Comparison of ENCODE assay signal across 10 cellular contexts in the genomic region with DNA sequence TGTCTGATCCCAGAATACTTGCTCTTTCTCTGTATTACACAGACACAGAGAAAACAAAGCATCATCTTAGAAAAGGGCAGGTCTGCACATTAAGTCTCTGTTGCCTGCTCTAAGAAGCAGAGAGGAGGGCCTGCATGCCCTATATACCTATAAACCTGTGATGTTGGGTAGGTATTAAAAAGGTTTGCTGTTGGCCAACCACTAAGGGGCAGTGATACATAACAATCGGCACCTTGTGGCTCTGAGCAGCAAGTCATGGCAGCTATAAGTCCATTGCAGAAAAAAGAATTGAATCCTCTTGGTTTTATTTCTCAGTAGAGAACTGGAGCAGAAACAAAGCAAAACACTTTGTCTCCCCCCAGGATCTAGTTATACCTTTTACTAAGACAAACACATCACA.
DNase-seq lines count a peak whose midpoint lies in the region; ATAC-seq and TF ChIP-seq lines count a peak whose summit lies in the region.
"Had no signal": no experiment of that assay in that cellular context is flagged by ENCODE, and none has a peak within 500 bp of the region (broad histone marks: within the 10 kb centered on the region; RNA-seq: fewer than 3 reads in every experiment).

No MANE protein-coding gene starts in this region.

- no peak overlapping the region for H4K91ac ChIP-seq in neuronal stem cell (ENCODE audit: low read depth, low read length, poor library complexity)

- WGBS in neuronal stem cell (ENCODE audit: extremely low coverage in 2 of 2, insufficient read length in 2 of 2, insufficient replicate concordance in 1 of 2), 2 donors: no CpG with 5 or more reads among the region's 1 CpG

- H3K14ac ChIP-seq in neuronal stem cell (ENCODE audit: low read length): no peak overlapping the region

- no peak overlapping the region for H3K27ac Mint-ChIP-seq in GM23338
- H3K27ac Mint-ChIP-seq: activated CD4-positive, alpha-beta memory T cell treated with anti-CD3 and anti-CD28 coated beads for 36 hours had no signal

- H3K9me3 ChIP-seq in neuronal stem cell (replicated peaks in 1 of 2; ENCODE audit: control insufficient read depth in 2 of 2, insufficient read depth in 1 of 2, low read depth in 1 of 2, low read length in 2 of 2): no peaks in the 10 kb centered on the region

- H4K20me1 ChIP-seq in GM23338 (replicated peaks; ENCODE audit: insufficient read depth): no peaks in the 10 kb centered on the region

- no peak overlapping the region for H3K18ac ChIP-seq in neuronal stem cell (ENCODE audit: low read length)

- peaks cover 22% of the 10 kb centered on the region for H3K4me1 Mint-ChIP-seq in GM23338

- no peaks in the 10 kb centered on the region for H3F3A ChIP-seq in GM23338 (replicated peaks; ENCODE audit: low read depth)

- no peak overlapping the region for H2BK120ac ChIP-seq in neuronal stem cell (ENCODE audit: low read depth, low read length)

- no peak overlapping the region for H2AK5ac ChIP-seq in neuronal stem cell (ENCODE audit: low read depth, low read length)

- no peak overlapping the region for H3K4me2 ChIP-seq in GM23338
- H3K4me2 ChIP-seq in neuronal stem cell (ENCODE audit: insufficient read depth, low read length, poor library complexity, severe bottlenecking): no peak overlapping the region

- no peak overlapping the region for H2BK12ac ChIP-seq in neuronal stem cell (ENCODE audit: low read length)

- H3K9me2 ChIP-seq in GM23338 (ENCODE audit: insufficient read depth): no peaks in the 10 kb centered on the region

- no peak overlapping the region for H3K4ac ChIP-seq in neuronal stem cell (ENCODE audit: low read length)

- H3K4me1 ChIP-seq in GM23338 (ENCODE audit: insufficient read depth) (peaks cover 40% of the 10 kb centered on the region), neuronal stem cell (ENCODE audit: control insufficient read depth in 2 of 2, insufficient read depth in 1 of 2, low read depth in 1 of 2, low read length in 2 of 2) (peaks cover 3 to 5% of the 10 kb centered on the region in 2 donors)

- no peaks in the 10 kb centered on the region for H3K79me1 ChIP-seq in neuronal stem cell (ENCODE audit: low read depth, low read length)

- no peaks in the 10 kb centered on the region for H3K79me2 ChIP-seq in GM23338 (replicated peaks; ENCODE audit: insufficient read depth)

- H2AFZ ChIP-seq in GM23338 (0 out of 2 replicates have a peak overlapping the region, but pooled peaks have one; percentile 4), neuronal stem cell (ENCODE audit: low read length) (peak overlapping the region; percentile 41)

- H3K27me3 ChIP-seq in GM23338 (ENCODE audit: insufficient read depth): no peaks in the 10 kb centered on the region
- H3K27me3 ChIP-seq in neuronal stem cell (ENCODE audit: control insufficient read depth in 3 of 3, insufficient read depth in 3 of 3, low read depth in 1 of 3, low read length in 3 of 3): no peaks in the 10 kb centered on the region

- no peak overlapping the region for H2BK15ac ChIP-seq in neuronal stem cell (ENCODE audit: low read length)

- H3K36me3 Mint-ChIP-seq in GM23338 (ENCODE audit: low read depth): no peaks in the 10 kb centered on the region
- H3K36me3 Mint-ChIP-seq: activated CD4-positive, alpha-beta memory T cell treated with anti-CD3 and anti-CD28 coated beads for 36 hours had no signal

- TF ChIP-seq CTCF in GM23338 (conservative IDR thresholded peaks at IDR 0.05; ENCODE audit: low read depth in 2 of 2): peak; percentile 76 to 85

- H3K27ac ChIP-seq in GM23338 (ENCODE audit: low read depth) (no peak overlapping the region), epithelial cell of prostate (no peak overlapping the region), neuronal stem cell (replicated peaks; ENCODE audit: low read length) (no peak overlapping the region)

- DNase-seq in GM23338 (ENCODE audit: low spot score): peak; percentile 75
- peak; percentile 5 for DNase-seq in NCI-H82 treated with DMSO at 0.1 percent for 48 hours (lab: John Stamatoyannopoulos, UW; ENCODE audit: unreplicated experiment)
- DNase-seq in epithelial cell of prostate (ENCODE audit: low read depth, low spot score): peak; percentile 5
- DNase-seq in neuronal stem cell (ENCODE audit: low spot score): peak; percentile 21
- no peak for DNase-seq in activated CD4-positive, CD25-positive, alpha-beta regulatory T cell (lab: John Stamatoyannopoulos, UW)
- DNase-seq in stimulated activated naive CD4-positive, alpha-beta T cell treated with Interleukin-2 at 50 U/mL for 16 hours (lab: John Stamatoyannopoulos, UW): no peak
- DNase-seq: activated CD4-positive, alpha-beta memory T cell treated with anti-CD3 and anti-CD28 coated beads for 36 hours had no signal

- no peak overlapping the region for H3K9ac ChIP-seq in neuronal stem cell (ENCODE audit: low read depth, low read length, poor library complexity)

- no peak overlapping the region for H3K23ac ChIP-seq in neuronal stem cell (ENCODE audit: low read depth, low read length, poor library complexity)

- H3K27me3 Mint-ChIP-seq in GM23338 (ENCODE audit: insufficient read depth, low read depth, poor library complexity): no peaks in the 10 kb centered on the region
- H3K27me3 Mint-ChIP-seq: activated CD4-positive, alpha-beta memory T cell treated with anti-CD3 and anti-CD28 coated beads for 36 hours had no signal

- H3K36me3 ChIP-seq in GM23338 (ENCODE audit: insufficient read depth) (no peaks in the 10 kb centered on the region), neuronal stem cell (replicated peaks in 1 of 2; ENCODE audit: control insufficient read depth in 2 of 2, insufficient read depth in 2 of 2, low read length in 2 of 2) (no peaks in the 10 kb centered on the region)

- H2BK5ac ChIP-seq in neuronal stem cell (ENCODE audit: low read length): no peak overlapping the region

- H3K4me3 Mint-ChIP-seq in GM23338: no peak overlapping the region
- H3K4me3 Mint-ChIP-seq: activated CD4-positive, alpha-beta memory T cell treated with anti-CD3 and anti-CD28 coated beads for 36 hours had no signal

- no peak overlapping the region for H4K8ac ChIP-seq in neuronal stem cell (ENCODE audit: low read depth, low read length)

- H3K9me3 Mint-ChIP-seq in GM23338: no peaks in the 10 kb centered on the region

- ATAC-seq in GM23338: peak; percentile 99
- no peak for ATAC-seq in HG02642 (IDR thresholded peaks at IDR 0.05; ENCODE audit: poor library complexity, unreplicated experiment)
- ATAC-seq in GM21390 (IDR thresholded peaks at IDR 0.05; ENCODE audit: unreplicated experiment): no peak
- ATAC-seq: K562 had no signal

- H3K4me3 ChIP-seq in GM23338 (no peak overlapping the region), neuronal stem cell (ENCODE audit: low read length in 2 of 2) (no peak overlapping the region)
- H3K4me3 ChIP-seq: K562 had no signal

TF ChIP-seq in GM23338, 12 proteins besides CTCF, POLR2A, EP300 and RAD21:
- no peak for TF ChIP-seq NANOG (IDR thresholded peaks at IDR 0.05; ENCODE audit: borderline replicate concordance)
- TF ChIP-seq ZNF114 (CRISPR knock-in tag; IDR thresholded peaks at IDR 0.05): no peak
- TF ChIP-seq EZH2phosphoT487 (IDR thresholded peaks at IDR 0.05; ENCODE audit: unreplicated experiment): no peak
- TF ChIP-seq ZNF331 (CRISPR knock-in tag; IDR thresholded peaks at IDR 0.05; ENCODE audit: low read depth): no peak
- TF ChIP-seq POLR2AphosphoS5 (IDR thresholded peaks at IDR 0.05; ENCODE audit: low read depth): no peak
- TF ChIP-seq CREB1 (CRISPR knock-in tag; IDR thresholded peaks at IDR 0.05; ENCODE audit: low read depth): no peak
- no peak for TF ChIP-seq JUNB (IDR thresholded peaks at IDR 0.05; ENCODE audit: unreplicated experiment)
- TF ChIP-seq, protein P1, sequence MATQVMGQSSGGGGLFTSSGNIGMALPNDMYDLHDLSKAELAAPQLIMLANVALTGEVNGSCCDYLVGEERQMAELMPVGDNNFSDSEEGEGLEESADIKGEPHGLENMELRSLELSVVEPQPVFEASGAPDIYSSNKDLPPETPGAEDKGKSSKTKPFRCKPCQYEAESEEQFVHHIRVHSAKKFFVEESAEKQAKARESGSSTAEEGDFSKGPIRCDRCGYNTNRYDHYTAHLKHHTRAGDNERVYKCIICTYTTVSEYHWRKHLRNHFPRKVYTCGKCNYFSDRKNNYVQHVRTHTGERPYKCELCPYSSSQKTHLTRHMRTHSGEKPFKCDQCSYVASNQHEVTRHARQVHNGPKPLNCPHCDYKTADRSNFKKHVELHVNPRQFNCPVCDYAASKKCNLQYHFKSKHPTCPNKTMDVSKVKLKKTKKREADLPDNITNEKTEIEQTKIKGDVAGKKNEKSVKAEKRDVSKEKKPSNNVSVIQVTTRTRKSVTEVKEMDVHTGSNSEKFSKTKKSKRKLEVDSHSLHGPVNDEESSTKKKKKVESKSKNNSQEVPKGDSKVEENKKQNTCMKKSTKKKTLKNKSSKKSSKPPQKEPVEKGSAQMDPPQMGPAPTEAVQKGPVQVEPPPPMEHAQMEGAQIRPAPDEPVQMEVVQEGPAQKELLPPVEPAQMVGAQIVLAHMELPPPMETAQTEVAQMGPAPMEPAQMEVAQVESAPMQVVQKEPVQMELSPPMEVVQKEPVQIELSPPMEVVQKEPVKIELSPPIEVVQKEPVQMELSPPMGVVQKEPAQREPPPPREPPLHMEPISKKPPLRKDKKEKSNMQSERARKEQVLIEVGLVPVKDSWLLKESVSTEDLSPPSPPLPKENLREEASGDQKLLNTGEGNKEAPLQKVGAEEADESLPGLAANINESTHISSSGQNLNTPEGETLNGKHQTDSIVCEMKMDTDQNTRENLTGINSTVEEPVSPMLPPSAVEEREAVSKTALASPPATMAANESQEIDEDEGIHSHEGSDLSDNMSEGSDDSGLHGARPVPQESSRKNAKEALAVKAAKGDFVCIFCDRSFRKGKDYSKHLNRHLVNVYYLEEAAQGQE (IDR thresholded peaks at IDR 0.05; ENCODE audit: unreplicated experiment): no peak

Comparison
In these comparisons a context has a peak if more than half of its experiments do, and no peak if none do; other contexts are left out.
1. DNase-seq: peak in GM23338 (single experiment), NCI-H82 treated with DMSO at 0.1 percent for 48 hours (single experiment), epithelial cell of prostate (single experiment) and neuronal stem cell (single experiment); none in activated CD4-positive, CD25-positive, alpha-beta regulatory T cell (0 of 4) and stimulated activated naive CD4-positive, alpha-beta T cell treated with Interleukin-2 at 50 U/mL for 16 hours (single experiment).